8 cellular contexts compared by ENCODE assay signal in genomic region chr1:8026976-8027747, GRCh38. TPM values are rescaled to one million over a fixed set of nuclear protein-coding genes. Genes with fewer than 3 reads are reported as not detected.
DNase-seq lines count a peak whose midpoint lies in the region; ATAC-seq lines count a peak whose summit lies in the region.

No MANE protein-coding gene starts in this region.

- peak overlapping the region; percentile 89 for H3K4me2 ChIP-seq in skeletal muscle satellite cell (ENCODE audit: low read length)

- H3K9me3 ChIP-seq in adipocyte (ENCODE audit: control insufficient read depth, low read length) (no peaks in the 10 kb centered on the region), skeletal muscle satellite cell (replicated peaks; ENCODE audit: low read length) (no peaks in the 10 kb centered on the region)

- intact Hi-C loops in head of caudate nucleus (cut with DNase I), result loop anchor here (10.0 kb wide), 1 partner anchor 62 kb away; the partner anchor contains the start of gene PARK7

- no peak for ATAC-seq in GM21576 (IDR thresholded peaks at IDR 0.05; ENCODE audit: unreplicated experiment)

- H3K4me1 ChIP-seq in adipocyte (ENCODE audit: control insufficient read depth, insufficient read depth, low read length) (peaks cover 44% of the 10 kb centered on the region), skeletal muscle satellite cell (ENCODE audit: control insufficient read depth, insufficient read depth, low read length) (peaks cover 49% of the 10 kb centered on the region)

- H3K36me3 ChIP-seq in H7 (replicated peaks; ENCODE audit: control insufficient read depth, insufficient read depth, low read length) (no peaks in the 10 kb centered on the region), adipocyte (ENCODE audit: control insufficient read depth, insufficient read depth, low read length, severe bottlenecking) (peaks cover 3% of the 10 kb centered on the region), skeletal muscle satellite cell (ENCODE audit: insufficient read depth, low read length) (peaks cover 19% of the 10 kb centered on the region)

- peak overlapping the region; percentile 92 for H3K9ac ChIP-seq in adipocyte (ENCODE audit: low read length)
- H3K9ac ChIP-seq in skeletal muscle satellite cell (ENCODE audit: low read depth, low read length), result peak overlapping the region; percentile 92

- DNase-seq in H7 (peak; percentile 54), adipocyte (ENCODE audit: low read depth) (peak; percentile 79), NCI-H526 treated with DMSO at 0.1 percent for 48 hours (lab: John Stamatoyannopoulos, UW) (no peak), C1 segment of cervical spinal cord (lab: John Stamatoyannopoulos, UW) (no peak), head of caudate nucleus (no peak)

- peaks cover 5% of the 10 kb centered on the region for H3K27me3 ChIP-seq in H7 (ENCODE audit: control insufficient read depth, insufficient read depth, low read length)
- no peaks in the 10 kb centered on the region for H3K27me3 ChIP-seq in adipocyte (replicated peaks; ENCODE audit: control insufficient read depth, insufficient read depth, low read length)
- no peaks in the 10 kb centered on the region for H3K27me3 ChIP-seq in skeletal muscle satellite cell (ENCODE audit: control insufficient read depth, insufficient read depth, low read length)

- H3K4me3 ChIP-seq in H7 (ENCODE audit: insufficient read depth, low read depth, low read length), result peak overlapping the region; percentile 79
- H3K4me3 ChIP-seq in adipocyte (ENCODE audit: low read length), result peak overlapping the region; percentile 97
- H3K4me3 ChIP-seq in iPS-11a (ENCODE audit: low read depth, low read length), result peak overlapping the region; percentile 85
- peak overlapping the region; percentile 67 for H3K4me3 ChIP-seq in skeletal muscle satellite cell (ENCODE audit: low read length)

RNA-seq across cellular contexts. Expression of gene ERRFI1, which starts 1.1 kb away (rescaled TPM):
- 37.3 and 42.6 TPM in 2 replicates for total RNA-seq in H7 (2014; rRNA removed; shearing (Covaris generic))
- 38.3 and 86.7 TPM in 2 replicates for total RNA-seq in skeletal muscle satellite cell (2012; rRNA removed)

Comparison
In these comparisons a context has a peak if more than half of its experiments do, and no peak if none do; other contexts are left out.
1. DNase-seq: peak in H7 (single experiment) and adipocyte (single experiment); none in NCI-H526 treated with DMSO at 0.1 percent for 48 hours (single experiment), C1 segment of cervical spinal cord (0 of 14) and head of caudate nucleus (0 of 42).
2. Peak in every context shown above with its lines, with median percentiles within 50 percentile points of each other: H3K4me3 ChIP-seq.